In genomic region chr5:132640613-132641012, GRCh38 we compare ENCODE assay signal across 29 cellular contexts. TPM values are rescaled to one million over a fixed set of nuclear protein-coding genes. Genes with fewer than 3 reads are reported as not detected.
A peak's percentile ranks its signal among the peaks of the same experiment; 100 is the strongest.
DNase-seq lines count a peak whose midpoint lies in the region; ATAC-seq and TF ChIP-seq lines count a peak whose summit lies in the region.
"Had no signal": no experiment of that assay in that cellular context is flagged by ENCODE, and none has a peak within 500 bp of the region (broad histone marks: within the 10 kb centered on the region; RNA-seq: fewer than 3 reads in every experiment).

No MANE protein-coding gene starts in this region.

- CTCF ChIA-PET in activated CD8-positive, alpha-beta memory T cell treated with anti-CD3 and anti-CD28 coated beads, Interleukin-2, amount 10 ng/mL, durations not matched to agents 7 days and 5 days (lab: Charles Lee) = interaction anchor here (0.8 to 4.7 kb wide), 9 partner anchors 8 to 179 kb away, joined by 3 to 16 read pairs (median 8); no protein-coding TSS in a partner anchor
- CTCF ChIA-PET in activated CD8-positive, alpha-beta T cell treated with anti-CD3 and anti-CD28 coated beads, Interleukin-2, amount 10 ng/mL, durations not matched to agents 7 days and 5 days (lab: Charles Lee) = interaction anchor here (1.0 to 2.3 kb wide), 11 partner anchors 11 to 179 kb away, joined by 3 to 7 read pairs (median 4); no protein-coding TSS in a partner anchor

- no peaks in the 10 kb centered on the region for H3K9me3 Mint-ChIP-seq in activated CD8-positive, alpha-beta memory T cell treated with anti-CD3 and anti-CD28 coated beads, Interleukin-2, amount 10 ng/mL, durations not matched to agents 7 days and 5 days (ENCODE audit: low read depth)
- H3K9me3 Mint-ChIP-seq in activated CD8-positive, alpha-beta T cell treated with anti-CD3 and anti-CD28 coated beads, Interleukin-2, amount 10 ng/mL, durations not matched to agents 7 days and 5 days (ENCODE audit: insufficient read depth) = no peaks in the 10 kb centered on the region
- no peaks in the 10 kb centered on the region for H3K9me3 Mint-ChIP-seq in progenitor cell of endocrine pancreas (ENCODE audit: low read depth)
- H3K9me3 Mint-ChIP-seq: HFFc6, memory B cell had no signal

- ATAC-seq in activated CD8-positive, alpha-beta memory T cell treated with anti-CD3 and anti-CD28 coated beads, Interleukin-2, amount 10 ng/mL, durations not matched to agents 7 days and 5 days = peak; percentile 2
- ATAC-seq in GM21723 (IDR thresholded peaks at IDR 0.05; ENCODE audit: unreplicated experiment) (peak; percentile 23), HG03457 (IDR thresholded peaks at IDR 0.05; ENCODE audit: unreplicated experiment) (no peak)
- ATAC-seq in activated CD8-positive, alpha-beta T cell treated with anti-CD3 and anti-CD28 coated beads, Interleukin-2, amount 10 ng/mL, durations not matched to agents 7 days and 5 days = no peak
- ATAC-seq: heart right ventricle, left cardiac atrium had no signal

- POLR2A ChIA-PET in activated CD8-positive, alpha-beta T cell treated with anti-CD3 and anti-CD28 coated beads, Interleukin-2, amount 10 ng/mL, durations not matched to agents 7 days and 5 days (lab: Charles Lee) = interaction anchor here (0.8 to 1.7 kb wide), 4 partner anchors 18 to 150 kb away, joined by 3 to 4 read pairs (median 4); partner anchors contain the start of genes IL13, IRF1 and RAD50

- peaks cover 80% of the 10 kb centered on the region for H3K4me1 Mint-ChIP-seq in activated CD8-positive, alpha-beta memory T cell treated with anti-CD3 and anti-CD28 coated beads, Interleukin-2, amount 10 ng/mL, durations not matched to agents 7 days and 5 days
- peaks cover 78% of the 10 kb centered on the region for H3K4me1 Mint-ChIP-seq in activated CD8-positive, alpha-beta T cell treated with anti-CD3 and anti-CD28 coated beads, Interleukin-2, amount 10 ng/mL, durations not matched to agents 7 days and 5 days (ENCODE audit: low read depth)
- H3K4me1 Mint-ChIP-seq in progenitor cell of endocrine pancreas (ENCODE audit: low read depth) = no peaks in the 10 kb centered on the region
- H3K4me1 Mint-ChIP-seq: B cell, memory B cell had no signal

- no peak overlapping the region for H3K4me3 Mint-ChIP-seq in activated CD8-positive, alpha-beta memory T cell treated with anti-CD3 and anti-CD28 coated beads, Interleukin-2, amount 10 ng/mL, durations not matched to agents 7 days and 5 days
- no peak overlapping the region for H3K4me3 Mint-ChIP-seq in activated CD8-positive, alpha-beta T cell treated with anti-CD3 and anti-CD28 coated beads, Interleukin-2, amount 10 ng/mL, durations not matched to agents 7 days and 5 days
- H3K4me3 Mint-ChIP-seq in progenitor cell of endocrine pancreas (ENCODE audit: low read depth) = no peak overlapping the region
- H3K4me3 Mint-ChIP-seq: B cell, HFFc6, memory B cell had no signal

- DNase-seq in activated CD8-positive, alpha-beta memory T cell treated with anti-CD3 and anti-CD28 coated beads, Interleukin-2, amount 10 ng/mL, durations not matched to agents 7 days and 5 days = no peak
- DNase-seq in activated CD8-positive, alpha-beta memory T cell treated with anti-CD3 and anti-CD28 coated beads, Interleukin-2, amount 50 U/mL, for 48 hours = no peak
- DNase-seq in activated CD8-positive, alpha-beta T cell treated with anti-CD3 and anti-CD28 coated beads, Interleukin-2, amount 10 ng/mL, durations not matched to agents 7 days and 5 days = no peak
- no peak for DNase-seq in progenitor cell of endocrine pancreas (ENCODE audit: low spot score, unreplicated experiment)
- DNase-seq in NCI-H345 (lab: John Stamatoyannopoulos, UW) = no peak
- DNase-seq in COLO668 (lab: John Stamatoyannopoulos, UW; ENCODE audit: unreplicated experiment) = no peak
- DNase-seq: activated gamma-delta T cell; amniotic stem cell; COR-L47; DMS79; effector CD8-positive, alpha-beta T cell; erythroblast; GM23248; heart right ventricle; HFFc6; KBM-7; left cardiac atrium; NCI-H2171; NCI-H524 treated with DMSO at 0.1 percent for 48 hours; nucleus accumbens; SIG-M5 had no signal

- H3K36me3 Mint-ChIP-seq in activated CD8-positive, alpha-beta memory T cell treated with anti-CD3 and anti-CD28 coated beads, Interleukin-2, amount 10 ng/mL, durations not matched to agents 7 days and 5 days = peaks cover 52% of the 10 kb centered on the region
- peaks cover 62% of the 10 kb centered on the region for H3K36me3 Mint-ChIP-seq in activated CD8-positive, alpha-beta T cell treated with anti-CD3 and anti-CD28 coated beads, Interleukin-2, amount 10 ng/mL, durations not matched to agents 7 days and 5 days (ENCODE audit: low read depth)
- H3K36me3 Mint-ChIP-seq in progenitor cell of endocrine pancreas (ENCODE audit: insufficient read depth) = peaks cover 31% of the 10 kb centered on the region

- TF ChIP-seq CTCF in progenitor cell of endocrine pancreas (IDR thresholded peaks at IDR 0.05; ENCODE audit: unreplicated experiment) = no peak

- H3K27ac Mint-ChIP-seq in activated CD8-positive, alpha-beta memory T cell treated with anti-CD3 and anti-CD28 coated beads, Interleukin-2, amount 10 ng/mL, durations not matched to agents 7 days and 5 days = peak overlapping the region; percentile 86
- H3K27ac Mint-ChIP-seq in activated CD8-positive, alpha-beta T cell treated with anti-CD3 and anti-CD28 coated beads, Interleukin-2, amount 10 ng/mL, durations not matched to agents 7 days and 5 days = peak overlapping the region; percentile 91
- peak overlapping the region; percentile 54 for H3K27ac Mint-ChIP-seq in progenitor cell of endocrine pancreas
- H3K27ac Mint-ChIP-seq: B cell, HFFc6, memory B cell had no signal

- no peaks in the 10 kb centered on the region for H3K27me3 Mint-ChIP-seq in activated CD8-positive, alpha-beta memory T cell treated with anti-CD3 and anti-CD28 coated beads, Interleukin-2, amount 10 ng/mL, durations not matched to agents 7 days and 5 days
- no peaks in the 10 kb centered on the region for H3K27me3 Mint-ChIP-seq in activated CD8-positive, alpha-beta T cell treated with anti-CD3 and anti-CD28 coated beads, Interleukin-2, amount 10 ng/mL, durations not matched to agents 7 days and 5 days (ENCODE audit: low read depth)
- H3K27me3 Mint-ChIP-seq in progenitor cell of endocrine pancreas = no peaks in the 10 kb centered on the region
- H3K27me3 Mint-ChIP-seq: B cell, memory B cell had no signal

RNA-seq across cellular contexts. Expression of gene IL13, which starts 17.4 kb away (rescaled TPM):
- total RNA-seq in activated CD8-positive, alpha-beta memory T cell treated with anti-CD3 and anti-CD28 coated beads, Interleukin-2, amount 10 ng/mL, durations not matched to agents 7 days and 5 days = 100 to 1,000 TPM in 1 of 2 experiments, 1 to 10 TPM in 1; 4.8 to 119 TPM
- total RNA-seq in activated CD8-positive, alpha-beta T cell treated with anti-CD3 and anti-CD28 coated beads, Interleukin-2, amount 10 ng/mL, durations not matched to agents 7 days and 5 days = 1 to 10 TPM; 1.4 to 1.6 TPM
- not detected in 2 replicates for total RNA-seq in progenitor cell of endocrine pancreas
- total RNA-seq: fibroblast of villous mesenchyme, GM23248, HFFc6, left cardiac atrium, skeletal muscle tissue, urinary bladder had no signal

RNA-seq across cellular contexts. Expression of gene IL4, which starts 33.2 kb away (rescaled TPM):
- total RNA-seq in activated CD8-positive, alpha-beta memory T cell treated with anti-CD3 and anti-CD28 coated beads, Interleukin-2, amount 10 ng/mL, durations not matched to agents 7 days and 5 days = 1 to 10 TPM in 1 of 2 experiments, under 1 TPM in 1; 0.53 to 2.5 TPM
- not detected for total RNA-seq in activated CD8-positive, alpha-beta T cell treated with anti-CD3 and anti-CD28 coated beads, Interleukin-2, amount 10 ng/mL, durations not matched to agents 7 days and 5 days
- not detected in 2 replicates for total RNA-seq in progenitor cell of endocrine pancreas
- total RNA-seq: B cell, fibroblast of villous mesenchyme, GM23248, heart right ventricle, HFFc6, left cardiac atrium, skeletal muscle tissue, suprapubic skin, urinary bladder had no signal

Comparison
In these comparisons a context has a peak if more than half of its experiments do, and no peak if none do; other contexts are left out.
1. ATAC-seq: peak in activated CD8-positive, alpha-beta memory T cell treated with anti-CD3 and anti-CD28 coated beads, Interleukin-2, amount 10 ng/mL, durations not matched to agents 7 days and 5 days (single experiment) and GM21723 (single experiment); none in activated CD8-positive, alpha-beta T cell treated with anti-CD3 and anti-CD28 coated beads, Interleukin-2, amount 10 ng/mL, durations not matched to agents 7 days and 5 days (single experiment) and HG03457 (single experiment).
2. Peak in every context shown above with its lines, with median percentiles within 50 percentile points of each other: H3K27ac Mint-ChIP-seq.